Comparison of ENCODE assay signal across 1 cellular context in genomic region chr1:104182251-104182650, GRCh38.
TF ChIP-seq lines count a peak whose summit lies in the region.

No MANE protein-coding gene starts in this region.

TF ChIP-seq in HepG2, 621 proteins besides CTCF, POLR2A, EP300 and RAD21 (continued from another document):
- TF ChIP-seq GMEB2 (CRISPR knock-in tag; IDR thresholded peaks at IDR 0.05; ENCODE audit: low read depth) = no peak
- no peak for TF ChIP-seq PREB (CRISPR knock-in tag; IDR thresholded peaks at IDR 0.05)
- TF ChIP-seq KLF9 (CRISPR knock-in tag; IDR thresholded peaks at IDR 0.05; ENCODE audit: low read depth) = no peak
- TF ChIP-seq RFXAP (CRISPR knock-in tag; IDR thresholded peaks at IDR 0.05; ENCODE audit: borderline replicate concordance) = no peak
- no peak for TF ChIP-seq ZNF33A (CRISPR knock-in tag; IDR thresholded peaks at IDR 0.05; ENCODE audit: borderline replicate concordance)
- no peak for TF ChIP-seq AHDC1 (CRISPR knock-in tag; IDR thresholded peaks at IDR 0.05; ENCODE audit: borderline replicate concordance)
- no peak for TF ChIP-seq ZNF451 (CRISPR knock-in tag; IDR thresholded peaks at IDR 0.05)
- no peak for TF ChIP-seq TAF15 (IDR thresholded peaks at IDR 0.05; ENCODE audit: low read depth, low read length, poor library complexity, severe bottlenecking)
- no peak for TF ChIP-seq IRX3 (CRISPR knock-in tag; IDR thresholded peaks at IDR 0.05; ENCODE audit: borderline replicate concordance, low read depth)
